Comparison of ENCODE assay signal across 2 cellular contexts in the genomic region with DNA sequence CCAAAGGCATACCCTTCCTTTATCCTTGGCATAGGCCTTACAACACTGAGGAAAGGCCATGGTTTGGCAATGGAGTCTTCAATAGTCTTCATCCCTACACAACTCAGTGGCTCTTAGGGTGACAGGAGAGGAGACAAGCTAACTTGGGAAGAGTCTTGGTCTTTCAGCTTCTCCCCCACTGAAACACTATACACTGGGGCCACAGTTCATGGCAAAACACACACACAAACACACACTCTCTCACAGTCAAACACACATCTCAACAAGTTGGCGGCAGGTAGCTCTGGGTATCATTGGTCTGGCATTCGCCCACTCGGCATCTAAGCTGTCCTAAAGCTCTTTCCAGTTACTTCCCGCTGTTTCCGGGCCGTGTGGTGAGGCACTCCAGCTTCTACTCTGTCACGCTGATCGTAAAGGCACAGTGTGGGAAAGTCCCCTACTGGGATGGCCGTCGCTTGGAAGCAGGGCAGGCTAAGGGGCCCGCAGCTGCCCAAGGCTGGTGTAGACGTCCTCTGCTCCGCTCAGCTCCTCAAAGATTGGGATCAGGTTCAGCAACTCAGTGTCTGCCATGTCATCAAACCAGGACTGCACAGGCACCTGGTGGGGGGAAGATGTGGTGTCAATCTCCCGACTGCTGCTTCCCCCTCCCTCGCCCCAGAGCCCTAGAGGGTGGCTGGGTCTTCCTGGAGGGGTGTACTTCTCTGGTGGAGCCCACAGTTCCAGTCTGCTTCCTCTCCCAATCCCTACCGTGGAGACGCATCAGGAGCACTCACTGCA.
TF ChIP-seq lines count a peak whose summit lies in the region.

No MANE protein-coding gene starts in this region.

TF ChIP-seq in HEK293, 187 proteins besides CTCF, POLR2A, EP300 and RAD21:
- TF ChIP-seq SCRT2 (tag by site-specific recombination; IDR thresholded peaks at IDR 0.05) (0 out of 2 replicates have a peak, but pooled peaks have one; percentile 43), ZIC2 (tag by site-specific recombination; IDR thresholded peaks at IDR 0.05) (peak; percentile 29), ZNF585B (tag by site-specific recombination; IDR thresholded peaks at IDR 0.05) (no peak), ZNF621 (tag by site-specific recombination; IDR thresholded peaks at IDR 0.05) (no peak)
- TF ChIP-seq, protein P1, sequence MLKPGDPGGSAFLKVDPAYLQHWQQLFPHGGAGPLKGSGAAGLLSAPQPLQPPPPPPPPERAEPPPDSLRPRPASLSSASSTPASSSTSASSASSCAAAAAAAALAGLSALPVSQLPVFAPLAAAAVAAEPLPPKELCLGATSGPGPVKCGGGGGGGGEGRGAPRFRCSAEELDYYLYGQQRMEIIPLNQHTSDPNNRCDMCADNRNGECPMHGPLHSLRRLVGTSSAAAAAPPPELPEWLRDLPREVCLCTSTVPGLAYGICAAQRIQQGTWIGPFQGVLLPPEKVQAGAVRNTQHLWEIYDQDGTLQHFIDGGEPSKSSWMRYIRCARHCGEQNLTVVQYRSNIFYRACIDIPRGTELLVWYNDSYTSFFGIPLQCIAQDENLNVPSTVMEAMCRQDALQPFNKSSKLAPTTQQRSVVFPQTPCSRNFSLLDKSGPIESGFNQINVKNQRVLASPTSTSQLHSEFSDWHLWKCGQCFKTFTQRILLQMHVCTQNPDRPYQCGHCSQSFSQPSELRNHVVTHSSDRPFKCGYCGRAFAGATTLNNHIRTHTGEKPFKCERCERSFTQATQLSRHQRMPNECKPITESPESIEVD (tag by site-specific recombination; IDR thresholded peaks at IDR 0.05), result no peak

TF ChIP-seq in endothelial cell of umbilical vein, 7 proteins besides CTCF, POLR2A, EP300 and RAD21:
- TF ChIP-seq POLR2AphosphoS5 (IDR thresholded peaks at IDR 0.05; ENCODE audit: insufficient read depth, low read depth, low read length) (no peak), JUN (IDR thresholded peaks at IDR 0.05; ENCODE audit: borderline replicate concordance, insufficient read depth, insufficient read length, low read depth) (no peak), MYC (IDR thresholded peaks at IDR 0.05; ENCODE audit: low read depth, low read length) (no peak), GATA2 (IDR thresholded peaks at IDR 0.05; ENCODE audit: insufficient read depth, insufficient read length, low read depth, low read length) (no peak), FOS (IDR thresholded peaks at IDR 0.05; ENCODE audit: borderline replicate concordance, insufficient read depth, low read length) (no peak), EZH2 (IDR thresholded peaks at IDR 0.05; ENCODE audit: borderline replicate concordance, low read depth, low read length, severe bottlenecking) (no peak)
- TF ChIP-seq, protein P2, sequence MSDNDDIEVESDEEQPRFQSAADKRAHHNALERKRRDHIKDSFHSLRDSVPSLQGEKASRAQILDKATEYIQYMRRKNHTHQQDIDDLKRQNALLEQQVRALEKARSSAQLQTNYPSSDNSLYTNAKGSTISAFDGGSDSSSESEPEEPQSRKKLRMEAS (IDR thresholded peaks at IDR 0.05; ENCODE audit: insufficient read depth, insufficient read length), result no peak
